Comparison of ENCODE assay signal across 8 cellular contexts in genomic region chr9:5510360-5510931, GRCh38. TPM values are rescaled to one million over a fixed set of nuclear protein-coding genes. Genes with fewer than 3 reads are reported as not detected.
DNase-seq lines count a peak whose midpoint lies in the region; ATAC-seq, FAIRE-seq and TF ChIP-seq lines count a peak whose summit lies in the region.

TSS of gene PDCD1LG2 (plus strand) at chr9:5510531. CDS start at chr9:5522547, 12,016 bp downstream.

- no peak within 1 kb of the TSS for H4K5ac ChIP-seq in mesendoderm (ENCODE audit: low read length)

- H3K4me3 Mint-ChIP-seq in MCF 10A (ENCODE audit: unreplicated experiment) = peak within 1 kb of the TSS; percentile 66
- H3K4me3 Mint-ChIP-seq in mesothelial cell of epicardium = no peak within 1 kb of the TSS

- H3K79me2 ChIP-seq in mesendoderm (ENCODE audit: control insufficient read depth, insufficient read depth, low read length) = no peaks in the 10 kb centered on the region

- no peak within 1 kb of the TSS for H3K18ac ChIP-seq in mesendoderm (ENCODE audit: low read length)

- no peaks in the 10 kb centered on the region for H3K79me1 ChIP-seq in mesendoderm (ENCODE audit: low read length)

- BruUV-seq in MCF 10A (replicated peaks; lab: Mats Ljungman, UMichigan) = TSS peak; percentile 62

- H3K27ac Mint-ChIP-seq in MCF 10A (ENCODE audit: low read depth, unreplicated experiment) (peak within 1 kb of the TSS; percentile 91), mesothelial cell of epicardium (no peak within 1 kb of the TSS)

- H3K56ac ChIP-seq in mesendoderm (ENCODE audit: low read length) = no peak within 1 kb of the TSS

- H3K4me1 Mint-ChIP-seq in MCF 10A (ENCODE audit: insufficient read depth, unreplicated experiment) (peaks cover 44% of the 10 kb centered on the region), mesothelial cell of epicardium (no peaks in the 10 kb centered on the region)

- no peak within 1 kb of the TSS for H4K8ac ChIP-seq in mesendoderm (ENCODE audit: low read depth, low read length)

- H3K27ac ChIP-seq in mesendoderm (ENCODE audit: low read depth, low read length) (no peak within 1 kb of the TSS), tibial artery (peak within 1 kb of the TSS; percentile 60 to 69)

- CTCF ChIA-PET in MCF 10A (lab: Yijun Ruan, JAX) = interaction anchor here (0.6 to 2.2 kb wide), 13 partner anchors 34 to 780 kb away, joined by 3 to 10 read pairs (median 4); partner anchors contain the start of genes CD274 and INSL6

- H3K9me3 Mint-ChIP-seq in MCF 10A (ENCODE audit: unreplicated experiment) = peaks cover 15% of the 10 kb centered on the region
- peaks cover 12% of the 10 kb centered on the region for H3K9me3 Mint-ChIP-seq in mesothelial cell of epicardium

- H3K36me3 Mint-ChIP-seq in MCF 10A (ENCODE audit: insufficient read depth, unreplicated experiment) = no peaks in the 10 kb centered on the region
- no peaks in the 10 kb centered on the region for H3K36me3 Mint-ChIP-seq in mesothelial cell of epicardium

- no peak within 1 kb of the TSS for H2BK15ac ChIP-seq in mesendoderm (replicated peaks; ENCODE audit: low read depth)

- DNase-seq in GM12892 (ENCODE audit: insufficient read length) = no peak
- DNase-seq in NAMALWA (ENCODE audit: low spot score) = peak; percentile 36
- DNase-seq in MCF 10A (ENCODE audit: unreplicated experiment) = peak; percentile 66
- no peak for DNase-seq in mesendoderm
- no peak for DNase-seq in tibial artery
- no peak for DNase-seq in GM19240 (ENCODE audit: insufficient read length, low spot score)
- no peak for DNase-seq in mesothelial cell of epicardium (ENCODE audit: low spot score in 2 of 2, unreplicated experiment in 2 of 2)

- no peak within 1 kb of the TSS for H2BK120ac ChIP-seq in mesendoderm (ENCODE audit: low read depth, low read length)

- H3K4me3 ChIP-seq in mesendoderm (ENCODE audit: low read length) (no peak within 1 kb of the TSS), tibial artery (peak within 1 kb of the TSS; percentile 23 to 31)

- WGBS in mesendoderm (ENCODE audit: extremely low coverage, insufficient coverage, low lambda C conversion rate) = no CpG with 5 or more reads among the region's 4 CpGs

- peak; percentile 89 for FAIRE-seq in GM12892 (lab: Jason Lieb, UNC)

- H3K4me1 ChIP-seq in mesendoderm (ENCODE audit: control insufficient read depth, low read depth, low read length) (peaks cover 2% of the 10 kb centered on the region), tibial artery (peaks cover 0 to 30% (median 12%) of the 10 kb centered on the region in 4 donors)

- no peaks in the 10 kb centered on the region for H3K36me3 ChIP-seq in mesendoderm (ENCODE audit: control insufficient read depth, insufficient read depth, low read length)
- H3K36me3 ChIP-seq in tibial artery = no peaks in the 10 kb centered on the region

- no peak within 1 kb of the TSS for H2BK5ac ChIP-seq in mesendoderm (ENCODE audit: low read length)

- TF ChIP-seq CTCF in MCF 10A (IDR thresholded peaks at IDR 0.05; ENCODE audit: unreplicated experiment) = no peak
- TF ChIP-seq CTCF in tibial artery (IDR thresholded peaks at IDR 0.05) = no peak
- no peak for TF ChIP-seq CTCF in mesothelial cell of epicardium (IDR thresholded peaks at IDR 0.05; ENCODE audit: unreplicated experiment)

- H3K4me2 ChIP-seq in mesendoderm (ENCODE audit: low read length) = no peak within 1 kb of the TSS

- H3K23ac ChIP-seq in mesendoderm (ENCODE audit: low read length) = no peak within 1 kb of the TSS

- no peak for TF ChIP-seq POLR2A in GM12892 (IDR thresholded peaks at IDR 0.05; ENCODE audit: low read depth, low read length)

- H3K27me3 Mint-ChIP-seq in MCF 10A (ENCODE audit: insufficient read depth, unreplicated experiment) (no peaks in the 10 kb centered on the region), mesothelial cell of epicardium (ENCODE audit: low read depth) (no peaks in the 10 kb centered on the region)

- H3K9ac ChIP-seq in mesendoderm (ENCODE audit: low read length) = no peak within 1 kb of the TSS

- H3K27me3 ChIP-seq in mesendoderm (ENCODE audit: insufficient read depth, low read length, poor library complexity) (no peaks in the 10 kb centered on the region), tibial artery (no peaks in the 10 kb centered on the region)

- no peaks in the 10 kb centered on the region for H3K9me3 ChIP-seq in tibial artery

- intact Hi-C loops in MCF 10A (cut with micrococcal nuclease) = loop anchor here (5.0 kb wide), 1 partner anchor 42 kb away; no protein-coding TSS in a partner anchor
- intact Hi-C loops in tibial artery (cut with DNase I; ENCODE audit: low total_unique reads) = no loop called here

- H3K4ac ChIP-seq in mesendoderm (ENCODE audit: low read depth, low read length) = peak within 1 kb of the TSS; percentile 60

- peak; percentile 61 for ATAC-seq in GM21737 (IDR thresholded peaks at IDR 0.05; ENCODE audit: unreplicated experiment)

- POLR2A ChIA-PET in MCF 10A (lab: Yijun Ruan, JAX) = interaction anchor here (0.6 to 1.3 kb wide), 10 partner anchors 11 to 154 kb away, joined by 3 to 9 read pairs (median 4); partner anchors contain the start of gene CD274

- H2AK5ac ChIP-seq in mesendoderm (ENCODE audit: low read length) = no peak within 1 kb of the TSS

RNA-seq across cellular contexts. Expression of gene PDCD1LG2, which starts in this region (rescaled TPM):
- 2.1 TPM for polyA plus RNA-seq in GM12892 (2012; ENCODE audit: missing spikeins)
- total RNA-seq in MCF 10A (2022) (1.8 and 3.2 TPM in 2 replicates), mesothelial cell of epicardium (not detected in 3 replicates)
- polyA plus RNA-seq in mesendoderm (2013, experiment 1 of 2) = 0.04 TPM
- polyA plus RNA-seq in mesendoderm (2013, experiment 2 of 2) = 0.08 TPM

Comparison
In these comparisons a context has a peak if more than half of its experiments do, and no peak if none do; other contexts are left out.
1. DNase-seq: peak in NAMALWA (single experiment) and MCF 10A (single experiment); none in GM12892 (single experiment), mesendoderm (single experiment), tibial artery (0 of 2), GM19240 (single experiment) and mesothelial cell of epicardium (0 of 2).